Comparison of ENCODE assay signal across 21 cellular contexts in genomic region chr12:105321125-105321524, GRCh38. TPM values are rescaled to one million over a fixed set of nuclear protein-coding genes. Genes with fewer than 3 reads are reported as not detected.
DNase-seq lines count a peak whose midpoint lies in the region; ATAC-seq and TF ChIP-seq lines count a peak whose summit lies in the region.
"Had no signal": no experiment of that assay in that cellular context is flagged by ENCODE, and none has a peak within 500 bp of the region (broad histone marks: within the 10 kb centered on the region; RNA-seq: fewer than 3 reads in every experiment).

No MANE protein-coding gene starts in this region.

- H3K36me3 ChIP-seq in DND-41 (ENCODE audit: insufficient read depth, low read length) (no peaks in the 10 kb centered on the region), OCI-LY1 (ENCODE audit: insufficient read depth, low read length) (no peaks in the 10 kb centered on the region), liver (ENCODE audit: control insufficient read depth in 4 of 4, insufficient read depth in 3 of 4, low read depth in 1 of 4, low read length in 3 of 4) (no peaks in the 10 kb centered on the region)
- H3K36me3 ChIP-seq: HAP-1, left lung, ovary, sigmoid colon, tibial artery had no signal

- ATAC-seq in DND-41 (ENCODE audit: insufficient read depth, low read depth) (peak; percentile 74), GM21515 (IDR thresholded peaks at IDR 0.05; ENCODE audit: unreplicated experiment) (no peak), HG02678 (IDR thresholded peaks at IDR 0.05; ENCODE audit: unreplicated experiment) (no peak)
- ATAC-seq: left lung, Panc1, SK-N-SH treated with all-trans-retinoic acid at 6 μM for 48 hours had no signal

- H3K4me1 ChIP-seq in DND-41 (ENCODE audit: insufficient read depth, low read length) = peaks cover 3% of the 10 kb centered on the region; the same call in 1 of the 2 replicates
- H3K4me1 ChIP-seq in OCI-LY1 (ENCODE audit: insufficient read depth, low read length, severe bottlenecking) = no peaks in the 10 kb centered on the region
- H3K4me1 ChIP-seq in liver (ENCODE audit: control insufficient read depth in 4 of 4, insufficient read depth in 4 of 4, low read length in 3 of 4) = peaks cover 9 to 47% (median 25%) of the 10 kb centered on the region in 4 donors
- H3K4me1 ChIP-seq: left lung, sigmoid colon, tibial artery had no signal

- no peaks in the 10 kb centered on the region for H3K9me3 Mint-ChIP-seq in activated T-helper 1 cell treated with anti-CD3 and anti-CD28 coated beads, Interleukin-12 subunit alpha, Interleukin-12 subunit beta, Interleukin-2, Interleukin-4 antibody, amounts not matched to agents 30 ng/mL and 10 ng/mL and 1 ng/mL, durations not matched to agents 14 hours and 24 hours and 36 hours

- no peak overlapping the region for H3K4me3 ChIP-seq in DND-41 (ENCODE audit: low read depth in 1 of 2, low read length in 2 of 2)
- no peak overlapping the region for H3K4me3 ChIP-seq in GM12875 (ENCODE audit: low read depth, low read length)
- H3K4me3 ChIP-seq in OCI-LY1 (ENCODE audit: low read depth, low read length, poor library complexity, severe bottlenecking) = no peak overlapping the region
- H3K4me3 ChIP-seq in liver (ENCODE audit: low read depth in 1 of 3, low read length in 3 of 3) = no peak overlapping the region
- H3K4me3 ChIP-seq: HAP-1, left lung, ovary, sigmoid colon, tibial artery had no signal

- H3K4me3 Mint-ChIP-seq in activated T-helper 1 cell treated with anti-CD3 and anti-CD28 coated beads, Interleukin-12 subunit alpha, Interleukin-12 subunit beta, Interleukin-2, Interleukin-4 antibody, amounts not matched to agents 30 ng/mL and 10 ng/mL and 1 ng/mL, durations not matched to agents 14 hours and 24 hours and 36 hours = no peak overlapping the region

- H3K27ac ChIP-seq in DND-41 (ENCODE audit: low read length) = no peak overlapping the region; the same call in 1 of the 2 replicates
- no peak overlapping the region for H3K27ac ChIP-seq in OCI-LY1 (ENCODE audit: low read depth, low read length, poor library complexity, severe bottlenecking)
- no peak overlapping the region for H3K27ac ChIP-seq in liver (ENCODE audit: low read depth in 1 of 2, low read length in 2 of 2)
- H3K27ac ChIP-seq: left lung, ovary, sigmoid colon, tibial artery had no signal

- H3K27ac Mint-ChIP-seq in activated T-helper 1 cell treated with anti-CD3 and anti-CD28 coated beads, Interleukin-12 subunit alpha, Interleukin-12 subunit beta, Interleukin-2, Interleukin-4 antibody, amounts not matched to agents 30 ng/mL and 10 ng/mL and 1 ng/mL, durations not matched to agents 14 hours and 24 hours and 36 hours = no peak overlapping the region

- H3F3A ChIP-seq in OCI-LY1 (ENCODE audit: insufficient read depth, low read length) = no peaks in the 10 kb centered on the region

- peaks cover 53% of the 10 kb centered on the region for H3K4me1 Mint-ChIP-seq in activated T-helper 1 cell treated with anti-CD3 and anti-CD28 coated beads, Interleukin-12 subunit alpha, Interleukin-12 subunit beta, Interleukin-2, Interleukin-4 antibody, amounts not matched to agents 30 ng/mL and 10 ng/mL and 1 ng/mL, durations not matched to agents 14 hours and 24 hours and 36 hours (ENCODE audit: low read depth)

- 18% methylated on average over 2 of the region's 2 CpGs for WGBS in liver

- H3K79me2 ChIP-seq in DND-41 (ENCODE audit: insufficient read depth, low read length) = no peaks in the 10 kb centered on the region
- no peaks in the 10 kb centered on the region for H3K79me2 ChIP-seq in OCI-LY1 (ENCODE audit: insufficient read depth, low read length)

- H3K27me3 ChIP-seq in DND-41 (ENCODE audit: insufficient read depth, low read length, poor library complexity) = no peaks in the 10 kb centered on the region
- H3K27me3 ChIP-seq in OCI-LY1 (ENCODE audit: insufficient read depth, low read length) = no peaks in the 10 kb centered on the region
- no peaks in the 10 kb centered on the region for H3K27me3 ChIP-seq in liver (ENCODE audit: control insufficient read depth in 4 of 4, insufficient read depth in 4 of 4, low read length in 3 of 4)
- H3K27me3 ChIP-seq: left lung, ovary, sigmoid colon, tibial artery had no signal

- peak in 1 of 2 donors; percentile 47 for TF ChIP-seq RAD21 in liver (IDR thresholded peaks at IDR 0.05)

- H3K9me3 ChIP-seq in DND-41 (ENCODE audit: insufficient read depth, low read length, severe bottlenecking) (no peaks in the 10 kb centered on the region), OCI-LY1 (ENCODE audit: low read length) (no peaks in the 10 kb centered on the region), liver (ENCODE audit: control insufficient read depth in 4 of 4, low read length in 3 of 4) (no peaks in the 10 kb centered on the region)
- H3K9me3 ChIP-seq: HAP-1, left lung, ovary, sigmoid colon, tibial artery had no signal

- intact Hi-C loops in activated T-helper 1 cell treated with anti-CD3 and anti-CD28 coated beads, Interleukin-12 subunit alpha, Interleukin-12 subunit beta, Interleukin-2, Interleukin-4 antibody, amounts not matched to agents 30 ng/mL and 10 ng/mL and 1 ng/mL, durations not matched to agents 14 hours and 24 hours and 36 hours (cut with micrococcal nuclease) = no loop called here

- H3K9ac ChIP-seq in DND-41 (ENCODE audit: low read depth, low read length) = no peak overlapping the region
- no peak overlapping the region for H3K9ac ChIP-seq in OCI-LY1 (ENCODE audit: low read length)
- H3K9ac ChIP-seq in liver (ENCODE audit: low read depth in 1 of 2, low read length in 2 of 2) = no peak overlapping the region

- no peaks in the 10 kb centered on the region for H3K9me2 ChIP-seq in OCI-LY1 (ENCODE audit: low read depth, low read length)

- H2AFZ ChIP-seq in DND-41 (ENCODE audit: low read depth, low read length) = no peak overlapping the region
- no peak overlapping the region for H2AFZ ChIP-seq in OCI-LY1 (ENCODE audit: low read length)

- peak; percentile 36 for DNase-seq in DND-41
- no peak for DNase-seq in activated gamma-delta T cell treated with Interleukin-2 at 50 U/mL for 16 hours
- no peak for DNase-seq in activated T-helper 1 cell treated with anti-CD3 and anti-CD28 coated beads, Interleukin-12 subunit alpha, Interleukin-12 subunit beta, Interleukin-2, Interleukin-4 antibody, amounts not matched to agents 30 ng/mL and 10 ng/mL and 1 ng/mL, durations not matched to agents 14 hours and 24 hours and 36 hours (ENCODE audit: low spot score)
- DNase-seq: activated CD4-positive, alpha-beta T cell treated with anti-CD3 and anti-CD28 coated beads, Interleukin-2, amount 50 U/mL, for 4 hours; aorta; foreskin melanocyte; left lung; NCI-H2029 treated with DMSO at 0.1 percent for 48 hours; ovary; sigmoid colon; stimulated activated CD4-positive, alpha-beta T cell treated with anti-CD3 and anti-CD28 coated beads, Interleukin-2, amount 100 ng/mL, for 48 hours; stimulated activated CD8-positive, alpha-beta memory T cell treated with anti-CD3 and anti-CD28 coated beads, Interleukin-4, amount 100 ng/mL, for 48 hours; tibial artery had no signal

- no peaks in the 10 kb centered on the region for H3K27me3 Mint-ChIP-seq in activated T-helper 1 cell treated with anti-CD3 and anti-CD28 coated beads, Interleukin-12 subunit alpha, Interleukin-12 subunit beta, Interleukin-2, Interleukin-4 antibody, amounts not matched to agents 30 ng/mL and 10 ng/mL and 1 ng/mL, durations not matched to agents 14 hours and 24 hours and 36 hours (ENCODE audit: insufficient read depth)

- no peak overlapping the region for H3K4me2 ChIP-seq in DND-41 (ENCODE audit: insufficient read depth, low read length)
- no peak overlapping the region for H3K4me2 ChIP-seq in OCI-LY1 (ENCODE audit: low read length)

- H3K36me3 Mint-ChIP-seq in activated T-helper 1 cell treated with anti-CD3 and anti-CD28 coated beads, Interleukin-12 subunit alpha, Interleukin-12 subunit beta, Interleukin-2, Interleukin-4 antibody, amounts not matched to agents 30 ng/mL and 10 ng/mL and 1 ng/mL, durations not matched to agents 14 hours and 24 hours and 36 hours (ENCODE audit: low read depth) = peaks cover 2% of the 10 kb centered on the region

- H4K20me1 ChIP-seq in DND-41 (ENCODE audit: insufficient read depth, low read length) = no peaks in the 10 kb centered on the region
- H4K20me1 ChIP-seq in OCI-LY1 (ENCODE audit: insufficient read depth, low read length) = no peaks in the 10 kb centered on the region

- peak; percentile 56 for TF ChIP-seq CTCF in DND-41 (IDR thresholded peaks at IDR 0.05; ENCODE audit: borderline replicate concordance, extremely low read depth, low read length, poor library complexity, severe bottlenecking)
- peak; percentile 39; the same call in 1 of the 2 replicates for TF ChIP-seq CTCF in GM12875 (IDR thresholded peaks at IDR 0.05; ENCODE audit: borderline replicate concordance, insufficient read depth, low read depth, low read length)
- peak; percentile 18; the same call in 1 of the 2 replicates for TF ChIP-seq CTCF in OCI-LY1 (IDR thresholded peaks at IDR 0.05; ENCODE audit: low read length)
- TF ChIP-seq CTCF in liver (IDR thresholded peaks at IDR 0.05; ENCODE audit: low read depth, low read length, missing input control) = peak; percentile 7

TF ChIP-seq in liver, 16 proteins besides CTCF, POLR2A, EP300 and RAD21 (continues in another document):
- TF ChIP-seq EGR1 (IDR thresholded peaks at IDR 0.05; ENCODE audit: low read depth in 2 of 2) = no peak
- no peak for TF ChIP-seq GABPA (IDR thresholded peaks at IDR 0.05 in 1 of 2, conservative IDR thresholded peaks at IDR 0.05 in 1 of 2)
- TF ChIP-seq NR2F2 (IDR thresholded peaks at IDR 0.05) = peak; percentile 72
- no peak for TF ChIP-seq JUND (IDR thresholded peaks at IDR 0.05)
- TF ChIP-seq TAF1 (conservative IDR thresholded peaks at IDR 0.05) = no peak
- TF ChIP-seq SP1 (IDR thresholded peaks at IDR 0.05) = peak; percentile 42
- TF ChIP-seq YY1 (IDR thresholded peaks at IDR 0.05) = no peak
- peak; percentile 61 for TF ChIP-seq HNF4G (IDR thresholded peaks at IDR 0.05)

RNA-seq across cellular contexts. Expression of gene C12orf75, which starts 9.4 kb away (rescaled TPM):
- 1 to 10 TPM; 2.2 to 3.4 TPM for total RNA-seq in liver
- polyA plus RNA-seq in liver = 1 to 10 TPM; 1.2 to 3.9 TPM
- total RNA-seq in activated T-helper 1 cell treated with anti-CD3 and anti-CD28 coated beads, Interleukin-12 subunit alpha, Interleukin-12 subunit beta, Interleukin-2, Interleukin-4 antibody, amounts not matched to agents 30 ng/mL and 10 ng/mL and 1 ng/mL, durations not matched to agents 14 hours and 24 hours and 36 hours = 87.8 and 93.4 TPM in 2 replicates

Comparison
In these comparisons a context has a peak if more than half of its experiments do, and no peak if none do; other contexts are left out.
1. RNA of gene C12orf75, which starts 9.4 kb away (total RNA-seq): 87.8 to 93.4 TPM in activated T-helper 1 cell treated with anti-CD3 and anti-CD28 coated beads, Interleukin-12 subunit alpha, Interleukin-12 subunit beta, Interleukin-2, Interleukin-4 antibody, amounts not matched to agents 30 ng/mL and 10 ng/mL and 1 ng/mL, durations not matched to agents 14 hours and 24 hours and 36 hours; 2.2 to 3.4 TPM in liver; every median in the first group is over 10 times any median in the second.
2. Peak in every context shown above with its lines, with median percentiles within 50 percentile points of each other: CTCF ChIP-seq.